Comparison of ENCODE assay signal across 14 cellular contexts in the genomic region with DNA sequence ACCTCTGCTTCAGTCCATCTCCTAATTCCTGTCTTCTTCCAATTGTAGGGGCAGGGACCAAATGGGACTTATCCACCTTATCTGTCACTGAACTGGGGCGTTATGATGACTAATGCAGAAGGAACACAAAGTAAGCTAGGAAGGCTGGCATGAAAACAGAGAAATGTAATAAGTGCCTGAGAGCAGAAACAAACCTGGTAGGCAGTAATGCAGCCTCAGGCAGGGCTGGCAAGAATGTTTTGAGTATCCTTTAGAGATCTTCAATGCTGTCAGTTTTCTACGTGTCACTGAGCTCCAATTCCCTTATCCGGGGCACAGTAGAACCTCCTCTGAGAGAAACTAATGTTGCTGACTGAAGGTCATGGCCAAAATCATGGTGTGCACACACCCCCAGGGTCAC.
A peak's percentile ranks its signal among the peaks of the same experiment; 100 is the strongest.
DNase-seq lines count a peak whose midpoint lies in the region; ATAC-seq and TF ChIP-seq lines count a peak whose summit lies in the region.
"Had no signal": no experiment of that assay in that cellular context is flagged by ENCODE, and none has a peak within 500 bp of the region (broad histone marks: within the 10 kb centered on the region; RNA-seq: fewer than 3 reads in every experiment).

No MANE protein-coding gene starts in this region.

- CTCF ChIA-PET in AG04450 (lab: Charles Lee) = no interaction called here
- CTCF ChIA-PET in naive thymus-derived CD4-positive, alpha-beta T cell (lab: Charles Lee) = no interaction called here

- H3K9ac ChIP-seq in OCI-LY1 (ENCODE audit: low read length) = no peak overlapping the region

- H3K27ac Mint-ChIP-seq in chondrocyte (ENCODE audit: unreplicated experiment) = peak overlapping the region; percentile 84
- no peak overlapping the region for H3K27ac Mint-ChIP-seq in naive thymus-derived CD4-positive, alpha-beta T cell
- H3K27ac Mint-ChIP-seq: stimulated activated naive CD8-positive, alpha-beta T cell treated with anti-CD3 and anti-CD28 coated beads, Interleukin-15, Interleukin-2, amounts not matched to agents 100 ng/mL and 50 ng/mL, for 24 hours had no signal

- H3K9me3 Mint-ChIP-seq in chondrocyte (ENCODE audit: low read depth) = no peaks in the 10 kb centered on the region
- H3K9me3 Mint-ChIP-seq in naive thymus-derived CD4-positive, alpha-beta T cell = no peaks in the 10 kb centered on the region
- H3K9me3 Mint-ChIP-seq: stimulated activated naive CD8-positive, alpha-beta T cell treated with anti-CD3 and anti-CD28 coated beads, Interleukin-15, Interleukin-2, amounts not matched to agents 100 ng/mL and 50 ng/mL, for 24 hours had no signal

- H3K4me3 ChIP-seq in AG04450 (ENCODE audit: low read depth, low read length) (peak overlapping the region; percentile 42), OCI-LY1 (ENCODE audit: low read depth, low read length, poor library complexity, severe bottlenecking) (no peak overlapping the region), mucosa of descending colon (no peak overlapping the region)
- no peak overlapping the region for H3K4me3 ChIP-seq in naive thymus-derived CD4-positive, alpha-beta T cell (ENCODE audit: low read length)
- H3K4me3 ChIP-seq: GM12878 had no signal

- H3K4me3 Mint-ChIP-seq in chondrocyte (ENCODE audit: unreplicated experiment) = no peak overlapping the region
- no peak overlapping the region for H3K4me3 Mint-ChIP-seq in naive thymus-derived CD4-positive, alpha-beta T cell
- H3K4me3 Mint-ChIP-seq: stimulated activated naive CD8-positive, alpha-beta T cell treated with anti-CD3 and anti-CD28 coated beads, Interleukin-15, Interleukin-2, amounts not matched to agents 100 ng/mL and 50 ng/mL, for 24 hours had no signal

- H3K79me2 ChIP-seq in OCI-LY1 (ENCODE audit: insufficient read depth, low read length) = no peaks in the 10 kb centered on the region

- intact Hi-C loops in mucosa of descending colon (cut with DNase I, micrococcal nuclease) = no loop called here
- intact Hi-C loops in naive thymus-derived CD4-positive, alpha-beta T cell (cut with micrococcal nuclease) = no loop called here

- H3F3A ChIP-seq in OCI-LY1 (ENCODE audit: insufficient read depth, low read length) = no peaks in the 10 kb centered on the region

- POLR2A ChIA-PET in AG04450 (lab: Yijun Ruan, JAX) = no interaction called here
- POLR2A ChIA-PET in naive thymus-derived CD4-positive, alpha-beta T cell (lab: Charles Lee) = interaction anchor here (0.7 kb wide), 1 partner anchor 12 kb away, joined by 3 read pairs; no protein-coding TSS in a partner anchor

- H2AFZ ChIP-seq in OCI-LY1 (ENCODE audit: low read length) = peak overlapping the region; percentile 53; the same call in 1 of the 2 replicates

- H3K9me3 ChIP-seq in AG04450 (ENCODE audit: control insufficient read depth, insufficient read depth, low read length) = no peaks in the 10 kb centered on the region
- no peaks in the 10 kb centered on the region for H3K9me3 ChIP-seq in OCI-LY1 (ENCODE audit: low read length)
- H3K9me3 ChIP-seq in mucosa of descending colon = no peaks in the 10 kb centered on the region
- H3K9me3 ChIP-seq in naive thymus-derived CD4-positive, alpha-beta T cell (ENCODE audit: control insufficient read depth in 2 of 3, low read length in 3 of 3) = no peaks in the 10 kb centered on the region

- DNase-seq in AG04450 (ENCODE audit: low read depth, low spot score) (no peak), chondrocyte (ENCODE audit: low spot score) (no peak), mucosa of descending colon (no peak), NCI-H526 (lab: John Stamatoyannopoulos, UW) (no peak)
- DNase-seq in naive thymus-derived CD4-positive, alpha-beta T cell = no peak
- DNase-seq: activated CD8-positive, alpha-beta memory T cell treated with anti-CD3 and anti-CD28 coated beads, Interleukin-2, amount 50 U/mL, for 48 hours; NCI-H2171 treated with DMSO at 0.1 percent for 48 hours; T-helper 1 cell had no signal

- no peaks in the 10 kb centered on the region for H3K27me3 ChIP-seq in AG04450 (ENCODE audit: control insufficient read depth, insufficient read depth, low read length)
- H3K27me3 ChIP-seq in OCI-LY1 (ENCODE audit: insufficient read depth, low read length) = no peaks in the 10 kb centered on the region
- no peaks in the 10 kb centered on the region for H3K27me3 ChIP-seq in naive thymus-derived CD4-positive, alpha-beta T cell (ENCODE audit: control insufficient read depth in 2 of 2, insufficient read depth in 2 of 2, low read length in 2 of 2)

- no peaks in the 10 kb centered on the region for H3K27me3 Mint-ChIP-seq in chondrocyte (ENCODE audit: low read depth)
- no peaks in the 10 kb centered on the region for H3K27me3 Mint-ChIP-seq in naive thymus-derived CD4-positive, alpha-beta T cell
- H3K27me3 Mint-ChIP-seq: stimulated activated naive CD8-positive, alpha-beta T cell treated with anti-CD3 and anti-CD28 coated beads, Interleukin-15, Interleukin-2, amounts not matched to agents 100 ng/mL and 50 ng/mL, for 24 hours had no signal

- H3K36me3 ChIP-seq in OCI-LY1 (ENCODE audit: insufficient read depth, low read length) = no peaks in the 10 kb centered on the region
- H3K36me3 ChIP-seq in mucosa of descending colon (ENCODE audit: low read depth) = no peaks in the 10 kb centered on the region
- no peaks in the 10 kb centered on the region for H3K36me3 ChIP-seq in naive thymus-derived CD4-positive, alpha-beta T cell (ENCODE audit: control insufficient read depth in 2 of 3, insufficient read depth in 3 of 3, low read length in 3 of 3)

- H3K27ac ChIP-seq in AG04450 (ENCODE audit: low read depth, low read length) (no peak overlapping the region), OCI-LY1 (ENCODE audit: low read depth, low read length, poor library complexity, severe bottlenecking) (no peak overlapping the region)
- no peak overlapping the region for H3K27ac ChIP-seq in naive thymus-derived CD4-positive, alpha-beta T cell (ENCODE audit: low read depth, low read length)
- H3K27ac ChIP-seq: C4-2B had no signal

- peaks cover 30% of the 10 kb centered on the region for H3K4me1 Mint-ChIP-seq in chondrocyte (ENCODE audit: low read depth)
- peaks cover 0 to 7% (median 5%) of the 10 kb centered on the region in 7 donors for H3K4me1 Mint-ChIP-seq in naive thymus-derived CD4-positive, alpha-beta T cell

- no peaks in the 10 kb centered on the region for H3K36me3 Mint-ChIP-seq in chondrocyte (ENCODE audit: low read depth)
- no peaks in the 10 kb centered on the region for H3K36me3 Mint-ChIP-seq in naive thymus-derived CD4-positive, alpha-beta T cell

- ATAC-seq in mucosa of descending colon (peak; percentile 31), HG03159 (IDR thresholded peaks at IDR 0.05; ENCODE audit: unreplicated experiment) (no peak), GM18868 (IDR thresholded peaks at IDR 0.05; ENCODE audit: unreplicated experiment) (no peak)
- no peak for ATAC-seq in naive thymus-derived CD4-positive, alpha-beta T cell
- ATAC-seq: GM12878 had no signal

- no peaks in the 10 kb centered on the region for H3K9me2 ChIP-seq in OCI-LY1 (ENCODE audit: low read depth, low read length)

- no peak for TF ChIP-seq CTCF in AG04450 (IDR thresholded peaks at IDR 0.05; ENCODE audit: low read depth, low read length)
- TF ChIP-seq CTCF in OCI-LY1 (IDR thresholded peaks at IDR 0.05; ENCODE audit: low read length) = no peak
- TF ChIP-seq CTCF in chondrocyte (IDR thresholded peaks at IDR 0.05) = no peak
- no peak for TF ChIP-seq CTCF in mucosa of descending colon (IDR thresholded peaks at IDR 0.05)

- no peaks in the 10 kb centered on the region for H4K20me1 ChIP-seq in OCI-LY1 (ENCODE audit: insufficient read depth, low read length)

- H3K4me1 ChIP-seq in OCI-LY1 (ENCODE audit: insufficient read depth, low read length, severe bottlenecking) (peaks cover 23% of the 10 kb centered on the region), mucosa of descending colon (ENCODE audit: low read depth) (peaks cover 17% of the 10 kb centered on the region)
- H3K4me1 ChIP-seq in naive thymus-derived CD4-positive, alpha-beta T cell (ENCODE audit: control insufficient read depth in 2 of 2, insufficient read depth in 2 of 2, low read length in 2 of 2) = peaks cover 0 to 2% of the 10 kb centered on the region in 2 donors

- H3K4me2 ChIP-seq in OCI-LY1 (ENCODE audit: low read length) = no peak overlapping the region
